ENCODE assay signal across 11 cellular contexts in the genomic region with DNA sequence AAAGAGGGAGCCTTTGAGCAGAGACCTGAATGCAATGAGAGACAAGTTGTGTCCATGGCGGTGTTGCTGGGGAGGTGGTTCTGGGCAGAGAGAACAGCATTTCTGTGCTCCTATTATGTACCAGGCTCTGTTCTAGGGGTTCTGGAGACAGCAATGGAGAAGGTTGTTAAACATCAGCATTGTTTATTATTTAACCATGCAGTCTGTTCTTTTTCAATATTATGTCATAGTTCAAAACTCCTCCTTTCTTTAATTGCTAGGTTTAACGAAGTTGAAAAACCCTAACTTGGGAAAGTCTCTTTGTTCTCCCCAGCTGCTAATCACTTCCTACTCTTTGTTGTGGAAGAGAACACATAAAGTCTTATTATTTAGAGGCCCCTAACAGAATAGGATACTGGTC.
"Had no signal": no experiment of that assay in that cellular context is flagged by ENCODE, and none has a peak within 500 bp of the region (broad histone marks: within the 10 kb centered on the region; RNA-seq: fewer than 3 reads in every experiment).

No MANE protein-coding gene starts in this region.

- H3K27me3 ChIP-seq: adrenal gland, neural progenitor cell, SJCRH30, upper lobe of left lung had no signal

- H3K4me2 ChIP-seq: neural progenitor cell had no signal

- DNase-seq: activated CD4-positive, alpha-beta T cell treated with anti-CD3 and anti-CD28 coated beads for 1 hour; activated naive CD4-positive, alpha-beta T cell; activated T-cell treated with anti-CD3 and anti-CD28 coated beads, Interleukin-2, amount 50 U/mL, for 1 hour; adrenal gland; cerebellar nuclear complex; effector memory CD4-positive, alpha-beta T cell; naive thymus-derived CD4-positive, alpha-beta T cell; T-helper 1 cell; upper lobe of left lung had no signal

- H3K4me3 ChIP-seq: adrenal gland, neural progenitor cell, SJCRH30, upper lobe of left lung had no signal

- H3K4me1 ChIP-seq: adrenal gland, SJCRH30 had no signal

- H3K36me3 ChIP-seq: adrenal gland, neural progenitor cell, SJCRH30, upper lobe of left lung had no signal

- H3K27ac ChIP-seq: adrenal gland, neural progenitor cell, SJCRH30 had no signal

- H3K9ac ChIP-seq: neural progenitor cell had no signal

- H2AFZ ChIP-seq: neural progenitor cell had no signal
